ENCODE assay signal across 5 cellular contexts in genomic region chr4:76454073-76454472, GRCh38. TPM values are rescaled to one million over a fixed set of nuclear protein-coding genes. Genes with fewer than 3 reads are reported as not detected.
"Had no signal": no experiment of that assay in that cellular context is flagged by ENCODE, and none has a peak within 500 bp of the region (broad histone marks: within the 10 kb centered on the region; RNA-seq: fewer than 3 reads in every experiment).

No MANE protein-coding gene starts in this region.

RNA-seq across cellular contexts. Expression of gene CCDC158, which starts 33.1 kb away (rescaled TPM):
- total RNA-seq: GM23248, H1, H4, H7, H9 had no signal
- polyA plus RNA-seq: H1 had no signal
